9 cellular contexts compared by ENCODE assay signal in genomic region chr9:69546265-69546664, GRCh38.
DNase-seq lines count a peak whose midpoint lies in the region; ATAC-seq and TF ChIP-seq lines count a peak whose summit lies in the region.
"Had no signal": no experiment of that assay in that cellular context is flagged by ENCODE, and none has a peak within 500 bp of the region (broad histone marks: within the 10 kb centered on the region; RNA-seq: fewer than 3 reads in every experiment).

No MANE protein-coding gene starts in this region.

- no peaks in the 10 kb centered on the region for H3F3A ChIP-seq in OCI-LY1 (ENCODE audit: insufficient read depth, low read length)

- peak; percentile 52 for TF ChIP-seq CTCF in A673 (conservative IDR thresholded peaks at IDR 0.05; ENCODE audit: low read depth, low read length)
- peak; percentile 8; the same call in 1 of the 2 replicates for TF ChIP-seq CTCF in OCI-LY1 (IDR thresholded peaks at IDR 0.05; ENCODE audit: low read length)
- peak; percentile 55 for TF ChIP-seq CTCF in foreskin fibroblast (IDR thresholded peaks at IDR 0.05; ENCODE audit: low read depth, low read length)

- no TSS peak for BruUV-seq in A673 (replicated peaks; lab: Mats Ljungman, UMichigan)

- H3K4me1 ChIP-seq in A673 (ENCODE audit: insufficient read depth, low read length, poor library complexity, severe bottlenecking) (peaks cover 6% of the 10 kb centered on the region), OCI-LY1 (ENCODE audit: insufficient read depth, low read length, severe bottlenecking) (no peaks in the 10 kb centered on the region)
- H3K4me1 ChIP-seq: pancreas had no signal

- no peak overlapping the region for H3K9ac ChIP-seq in OCI-LY1 (ENCODE audit: low read length)

- DNase-seq in A673 (ENCODE audit: low spot score) (peak; percentile 18), H4 (ENCODE audit: low spot score) (peak; percentile 8), foreskin fibroblast (peak in 1 of 2 donors; percentile 49), NOMO-1 treated with dmso at 0.1 percent for 144 hours (lab: John Stamatoyannopoulos, UW; ENCODE audit: unreplicated experiment) (no peak), HPDE6-E6E7 (ENCODE audit: extremely low spot score) (no peak), dedifferentiated amniotic fluid mesenchymal stem cell (ENCODE audit: extremely low spot score) (no peak)
- DNase-seq: pancreas had no signal

- no peak overlapping the region for H3K27ac ChIP-seq in A673 (ENCODE audit: low read depth, low read length, poor library complexity, severe bottlenecking)
- no peak overlapping the region for H3K27ac ChIP-seq in OCI-LY1 (ENCODE audit: low read depth, low read length, poor library complexity, severe bottlenecking)
- H3K27ac ChIP-seq: pancreas had no signal

- no peak for ATAC-seq in HG03280 (IDR thresholded peaks at IDR 0.05; ENCODE audit: unreplicated experiment)

- no peaks in the 10 kb centered on the region for H3K9me3 ChIP-seq in A673 (ENCODE audit: low read depth, low read length, poor library complexity, severe bottlenecking)
- H3K9me3 ChIP-seq in OCI-LY1 (ENCODE audit: low read length), result no peaks in the 10 kb centered on the region
- H3K9me3 ChIP-seq: pancreas had no signal

- no peaks in the 10 kb centered on the region for H3K79me2 ChIP-seq in OCI-LY1 (ENCODE audit: insufficient read depth, low read length)

- intact Hi-C loops in A673 (cut with micrococcal nuclease; ENCODE audit: unreplicated experiment), result loop anchor here (5.0 kb wide), 3 partner anchors 331 to 494 kb away; no protein-coding TSS in a partner anchor

- H3K27me3 ChIP-seq in A673 (replicated peaks; ENCODE audit: insufficient read depth, low read depth, low read length, poor library complexity) (peaks cover 40% of the 10 kb centered on the region), OCI-LY1 (ENCODE audit: insufficient read depth, low read length) (no peaks in the 10 kb centered on the region)
- H3K27me3 ChIP-seq: pancreas had no signal

- H3K36me3 ChIP-seq in A673 (ENCODE audit: insufficient read depth, low read length, poor library complexity, severe bottlenecking) (no peaks in the 10 kb centered on the region), OCI-LY1 (ENCODE audit: insufficient read depth, low read length) (no peaks in the 10 kb centered on the region)
- H3K36me3 ChIP-seq: pancreas had no signal

- no peak overlapping the region for H2AFZ ChIP-seq in OCI-LY1 (ENCODE audit: low read length)

- CTCF ChIA-PET in A673 (lab: Charles Lee), result interaction anchor here (1.5 kb wide), 1 partner anchor 121 kb away, joined by 3 read pairs; no protein-coding TSS in a partner anchor

- no peak overlapping the region for H3K4me2 ChIP-seq in OCI-LY1 (ENCODE audit: low read length)

- POLR2A ChIA-PET in A673 (lab: Charles Lee; ENCODE audit: low non-redundant PET), result no interaction called here

- H3K4me3 ChIP-seq in A673 (ENCODE audit: low read depth, low read length, poor library complexity, severe bottlenecking) (no peak overlapping the region), OCI-LY1 (ENCODE audit: low read depth, low read length, poor library complexity, severe bottlenecking) (no peak overlapping the region), foreskin fibroblast (ENCODE audit: low read depth in 1 of 2, low read length in 2 of 2) (no peak overlapping the region)
- H3K4me3 ChIP-seq: pancreas had no signal

- no peaks in the 10 kb centered on the region for H3K9me2 ChIP-seq in OCI-LY1 (ENCODE audit: low read depth, low read length)

- H4K20me1 ChIP-seq in OCI-LY1 (ENCODE audit: insufficient read depth, low read length), result no peaks in the 10 kb centered on the region

Comparison
In these comparisons a context has a peak if more than half of its experiments do, and no peak if none do; other contexts are left out.
1. DNase-seq: peak in A673 (single experiment) and H4 (single experiment); none in NOMO-1 treated with dmso at 0.1 percent for 144 hours (single experiment), HPDE6-E6E7 (single experiment) and dedifferentiated amniotic fluid mesenchymal stem cell (single experiment).
2. Peak in every context shown above with its lines, with median percentiles within 50 percentile points of each other: CTCF ChIP-seq.